1 cellular context compared by ENCODE assay signal in the genomic region with DNA sequence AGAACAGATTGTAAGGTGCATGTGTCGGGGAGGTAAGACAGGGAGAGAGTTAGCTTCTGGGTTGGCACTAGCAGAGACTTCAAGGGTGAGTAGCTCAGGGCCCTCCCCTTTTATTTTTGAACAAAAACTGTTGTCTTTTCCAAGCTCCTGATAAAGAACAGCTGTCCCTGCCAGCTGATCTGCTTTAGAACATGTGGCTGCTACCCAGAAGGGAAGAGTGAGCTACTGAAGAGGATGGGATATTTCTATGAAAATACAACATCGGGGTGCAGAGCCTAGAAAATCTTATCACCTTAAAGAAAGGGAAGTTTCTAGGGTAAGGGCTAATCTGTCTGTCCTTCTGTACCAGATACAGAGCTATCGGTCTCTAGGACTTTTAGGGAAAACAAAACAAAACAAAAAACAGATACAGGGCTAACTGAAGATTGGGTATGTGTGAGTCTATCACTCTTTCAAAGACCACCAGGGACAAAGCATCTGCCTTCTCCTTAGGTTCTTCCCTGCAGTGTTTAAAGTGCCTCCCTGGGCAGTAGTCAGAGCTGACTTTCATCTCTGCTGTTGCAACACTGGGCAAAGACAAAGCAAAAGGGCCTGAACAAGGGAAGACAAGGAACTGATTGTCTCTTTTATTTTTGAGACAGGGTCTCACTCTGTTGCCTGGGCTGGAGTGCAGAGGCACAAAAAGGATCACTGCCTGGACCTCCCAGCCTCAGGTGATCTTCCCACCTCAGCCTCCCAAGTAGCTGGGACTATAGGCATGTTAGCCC.
A peak's percentile ranks its signal among the peaks of the same experiment; 100 is the strongest.
TF ChIP-seq lines count a peak whose summit lies in the region.

No MANE protein-coding gene starts in this region.

TF ChIP-seq in K562, 482 proteins besides CTCF, POLR2A, EP300 and RAD21 (continued from another document):
- TF ChIP-seq, protein P1, sequence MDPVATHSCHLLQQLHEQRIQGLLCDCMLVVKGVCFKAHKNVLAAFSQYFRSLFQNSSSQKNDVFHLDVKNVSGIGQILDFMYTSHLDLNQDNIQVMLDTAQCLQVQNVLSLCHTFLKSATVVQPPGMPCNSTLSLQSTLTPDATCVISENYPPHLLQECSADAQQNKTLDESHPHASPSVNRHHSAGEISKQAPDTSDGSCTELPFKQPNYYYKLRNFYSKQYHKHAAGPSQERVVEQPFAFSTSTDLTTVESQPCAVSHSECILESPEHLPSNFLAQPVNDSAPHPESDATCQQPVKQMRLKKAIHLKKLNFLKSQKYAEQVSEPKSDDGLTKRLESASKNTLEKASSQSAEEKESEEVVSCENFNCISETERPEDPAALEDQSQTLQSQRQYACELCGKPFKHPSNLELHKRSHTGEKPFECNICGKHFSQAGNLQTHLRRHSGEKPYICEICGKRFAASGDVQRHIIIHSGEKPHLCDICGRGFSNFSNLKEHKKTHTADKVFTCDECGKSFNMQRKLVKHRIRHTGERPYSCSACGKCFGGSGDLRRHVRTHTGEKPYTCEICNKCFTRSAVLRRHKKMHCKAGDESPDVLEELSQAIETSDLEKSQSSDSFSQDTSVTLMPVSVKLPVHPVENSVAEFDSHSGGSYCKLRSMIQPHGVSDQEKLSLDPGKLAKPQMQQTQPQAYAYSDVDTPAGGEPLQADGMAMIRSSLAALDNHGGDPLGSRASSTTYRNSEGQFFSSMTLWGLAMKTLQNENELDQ (CRISPR knock-in tag; IDR thresholded peaks at IDR 0.05; ENCODE audit: borderline replicate concordance): no peak
- peak; percentile 75 to 91; a peak in 2 of 4 replicates for TF ChIP-seq SIN3A (IDR thresholded peaks at IDR 0.05; ENCODE audit: borderline replicate concordance in 2 of 2, control insufficient read depth in 1 of 2, low read depth in 2 of 2, low read length in 2 of 2)
- peak; percentile 73 for TF ChIP-seq MXI1 (IDR thresholded peaks at IDR 0.05; ENCODE audit: low read depth, low read length)
- TF ChIP-seq NCOR1 (IDR thresholded peaks at IDR 0.05): peak; percentile 33; the same call in 1 of the 2 replicates
- TF ChIP-seq, protein P2, sequence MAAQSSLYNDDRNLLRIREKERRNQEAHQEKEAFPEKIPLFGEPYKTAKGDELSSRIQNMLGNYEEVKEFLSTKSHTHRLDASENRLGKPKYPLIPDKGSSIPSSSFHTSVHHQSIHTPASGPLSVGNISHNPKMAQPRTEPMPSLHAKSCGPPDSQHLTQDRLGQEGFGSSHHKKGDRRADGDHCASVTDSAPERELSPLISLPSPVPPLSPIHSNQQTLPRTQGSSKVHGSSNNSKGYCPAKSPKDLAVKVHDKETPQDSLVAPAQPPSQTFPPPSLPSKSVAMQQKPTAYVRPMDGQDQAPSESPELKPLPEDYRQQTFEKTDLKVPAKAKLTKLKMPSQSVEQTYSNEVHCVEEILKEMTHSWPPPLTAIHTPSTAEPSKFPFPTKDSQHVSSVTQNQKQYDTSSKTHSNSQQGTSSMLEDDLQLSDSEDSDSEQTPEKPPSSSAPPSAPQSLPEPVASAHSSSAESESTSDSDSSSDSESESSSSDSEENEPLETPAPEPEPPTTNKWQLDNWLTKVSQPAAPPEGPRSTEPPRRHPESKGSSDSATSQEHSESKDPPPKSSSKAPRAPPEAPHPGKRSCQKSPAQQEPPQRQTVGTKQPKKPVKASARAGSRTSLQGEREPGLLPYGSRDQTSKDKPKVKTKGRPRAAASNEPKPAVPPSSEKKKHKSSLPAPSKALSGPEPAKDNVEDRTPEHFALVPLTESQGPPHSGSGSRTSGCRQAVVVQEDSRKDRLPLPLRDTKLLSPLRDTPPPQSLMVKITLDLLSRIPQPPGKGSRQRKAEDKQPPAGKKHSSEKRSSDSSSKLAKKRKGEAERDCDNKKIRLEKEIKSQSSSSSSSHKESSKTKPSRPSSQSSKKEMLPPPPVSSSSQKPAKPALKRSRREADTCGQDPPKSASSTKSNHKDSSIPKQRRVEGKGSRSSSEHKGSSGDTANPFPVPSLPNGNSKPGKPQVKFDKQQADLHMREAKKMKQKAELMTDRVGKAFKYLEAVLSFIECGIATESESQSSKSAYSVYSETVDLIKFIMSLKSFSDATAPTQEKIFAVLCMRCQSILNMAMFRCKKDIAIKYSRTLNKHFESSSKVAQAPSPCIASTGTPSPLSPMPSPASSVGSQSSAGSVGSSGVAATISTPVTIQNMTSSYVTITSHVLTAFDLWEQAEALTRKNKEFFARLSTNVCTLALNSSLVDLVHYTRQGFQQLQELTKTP (IDR thresholded peaks at IDR 0.05; ENCODE audit: low read depth in 1 of 2, partially characterized antibody in 2 of 2): peak in 1 of 2 experiments; percentile 45
- TF ChIP-seq KHSRP (IDR thresholded peaks at IDR 0.05): no peak
- TF ChIP-seq SAP30 (IDR thresholded peaks at IDR 0.05; ENCODE audit: borderline replicate concordance, insufficient read depth, low read depth, low read length, poor library complexity, severe bottlenecking): peak; percentile 29
- TF ChIP-seq, protein P3, sequence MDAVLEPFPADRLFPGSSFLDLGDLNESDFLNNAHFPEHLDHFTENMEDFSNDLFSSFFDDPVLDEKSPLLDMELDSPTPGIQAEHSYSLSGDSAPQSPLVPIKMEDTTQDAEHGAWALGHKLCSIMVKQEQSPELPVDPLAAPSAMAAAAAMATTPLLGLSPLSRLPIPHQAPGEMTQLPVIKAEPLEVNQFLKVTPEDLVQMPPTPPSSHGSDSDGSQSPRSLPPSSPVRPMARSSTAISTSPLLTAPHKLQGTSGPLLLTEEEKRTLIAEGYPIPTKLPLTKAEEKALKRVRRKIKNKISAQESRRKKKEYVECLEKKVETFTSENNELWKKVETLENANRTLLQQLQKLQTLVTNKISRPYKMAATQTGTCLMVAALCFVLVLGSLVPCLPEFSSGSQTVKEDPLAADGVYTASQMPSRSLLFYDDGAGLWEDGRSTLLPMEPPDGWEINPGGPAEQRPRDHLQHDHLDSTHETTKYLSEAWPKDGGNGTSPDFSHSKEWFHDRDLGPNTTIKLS (IDR thresholded peaks at IDR 0.05; ENCODE audit: borderline replicate concordance, low read depth): no peak
- TF ChIP-seq CC2D1A (IDR thresholded peaks at IDR 0.05): no peak
- TF ChIP-seq ZNF165 (CRISPR knock-in tag; IDR thresholded peaks at IDR 0.05; ENCODE audit: borderline replicate concordance): no peak
- no peak for TF ChIP-seq TCF7 (IDR thresholded peaks at IDR 0.05; ENCODE audit: borderline replicate concordance)
- no peak for TF ChIP-seq SMAD4 (CRISPR knock-in tag; conservative IDR thresholded peaks at IDR 0.05)
- peak; percentile 91 for TF ChIP-seq DACH1 (IDR thresholded peaks at IDR 0.05; ENCODE audit: partially characterized antibody)
- TF ChIP-seq TCF3 (CRISPR knock-in tag; IDR thresholded peaks at IDR 0.05): peak; percentile 61
- TF ChIP-seq RBM39 (optimal IDR thresholded peaks at IDR 0.05; ENCODE audit: low read depth, low read length): no peak
- TF ChIP-seq HDAC3 (IDR thresholded peaks at IDR 0.05; ENCODE audit: borderline replicate concordance, partially characterized antibody): no peak
- TF ChIP-seq MYNN (IDR thresholded peaks at IDR 0.05): peak; percentile 52; the same call in 1 of the 2 replicates
- TF ChIP-seq MYNN (CRISPR knock-in tag; IDR thresholded peaks at IDR 0.05): no peak
- no peak for TF ChIP-seq RNF219 (CRISPR knock-in tag; IDR thresholded peaks at IDR 0.05)
- TF ChIP-seq TAL1 (IDR thresholded peaks at IDR 0.05): peak; percentile 38
- TF ChIP-seq KAT8 (IDR thresholded peaks at IDR 0.05; ENCODE audit: low read depth): no peak
- no peak for TF ChIP-seq NFE2 (IDR thresholded peaks at IDR 0.05; ENCODE audit: low read depth)
